21 cellular contexts compared by ENCODE assay signal in the genomic region with DNA sequence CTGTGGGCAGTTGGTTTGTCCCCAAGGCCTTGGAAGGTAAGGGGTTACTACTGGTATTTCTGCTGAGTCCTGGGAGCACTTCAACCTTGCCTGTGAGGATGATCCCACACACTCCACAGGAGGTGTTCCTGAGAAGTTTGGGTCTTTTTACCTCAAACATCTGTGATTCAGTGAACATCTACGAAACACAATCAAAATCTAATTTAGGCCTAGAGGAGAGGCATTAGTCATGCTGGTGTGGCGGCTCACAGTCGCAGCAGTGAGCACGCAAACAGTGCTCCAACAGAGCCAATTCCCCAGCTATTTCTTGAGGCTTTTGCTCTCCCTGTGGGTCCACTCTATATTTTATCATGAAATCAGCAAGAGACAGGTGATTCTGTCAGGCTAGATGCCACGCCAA.
DNase-seq lines count a peak whose midpoint lies in the region; ATAC-seq, FAIRE-seq and TF ChIP-seq lines count a peak whose summit lies in the region.
"Had no signal": no experiment of that assay in that cellular context is flagged by ENCODE, and none has a peak within 500 bp of the region (broad histone marks: within the 10 kb centered on the region; RNA-seq: fewer than 3 reads in every experiment).

No MANE protein-coding gene starts in this region.

- H3K4me1 Mint-ChIP-seq in astrocyte (ENCODE audit: low read depth, unreplicated experiment) (peaks cover 28% of the 10 kb centered on the region), T-helper 17 cell (peaks cover 11% of the 10 kb centered on the region)
- H3K4me1 Mint-ChIP-seq: activated naive CD8-positive, alpha-beta T cell treated with anti-CD3 and anti-CD28 coated beads, Interleukin-2, amount 10 ng/mL, durations not matched to agents 7 days and 5 days had no signal

- H3K4me1 ChIP-seq in HUES48 (ENCODE audit: control insufficient read depth, insufficient read depth, low read length) (no peaks in the 10 kb centered on the region), astrocyte (ENCODE audit: insufficient read depth, low read length) (peaks cover 33% of the 10 kb centered on the region)
- H3K4me1 ChIP-seq: colonic mucosa had no signal

- H3K9me3 ChIP-seq in HUES48 (ENCODE audit: control insufficient read depth, insufficient read depth, low read length) (no peaks in the 10 kb centered on the region), astrocyte (ENCODE audit: insufficient read depth, low read depth, low read length) (no peaks in the 10 kb centered on the region), T-helper 17 cell (ENCODE audit: control insufficient read depth, low read length, poor library complexity, severe bottlenecking) (no peaks in the 10 kb centered on the region)
- H3K9me3 ChIP-seq: colonic mucosa, neutrophil had no signal

- no peak for TF ChIP-seq CTCF in astrocyte (IDR thresholded peaks at IDR 0.05; ENCODE audit: insufficient read depth, low read depth, low read length)

- H3K27me3 ChIP-seq in HUES48 (ENCODE audit: control insufficient read depth, insufficient read depth, low read length) (no peaks in the 10 kb centered on the region), astrocyte (ENCODE audit: insufficient read depth, low read length) (no peaks in the 10 kb centered on the region), layer of hippocampus (ENCODE audit: control insufficient read depth, insufficient read depth, low read length) (no peaks in the 10 kb centered on the region)
- H3K27me3 ChIP-seq: colonic mucosa had no signal

- no peak overlapping the region for H3K4me3 Mint-ChIP-seq in astrocyte (ENCODE audit: unreplicated experiment)
- no peak overlapping the region for H3K4me3 Mint-ChIP-seq in T-helper 17 cell
- H3K4me3 Mint-ChIP-seq: activated naive CD8-positive, alpha-beta T cell treated with anti-CD3 and anti-CD28 coated beads, Interleukin-2, amount 10 ng/mL, durations not matched to agents 7 days and 5 days; activated T-cell treated with anti-CD3 and anti-CD28 coated beads, Interleukin-2, amount 50 U/mL, for 4 hours had no signal

- H3K36me3 ChIP-seq in HUES48 (ENCODE audit: control insufficient read depth, insufficient read depth, low read length): no peaks in the 10 kb centered on the region
- H3K36me3 ChIP-seq in astrocyte (ENCODE audit: insufficient read depth, low read length): no peaks in the 10 kb centered on the region
- H3K36me3 ChIP-seq: colonic mucosa, neutrophil had no signal

- H2AFZ ChIP-seq in astrocyte (ENCODE audit: low read depth, low read length): peak overlapping the region; percentile 23

- peak overlapping the region; percentile 12 for H3K27ac Mint-ChIP-seq in astrocyte (ENCODE audit: unreplicated experiment)
- no peak overlapping the region for H3K27ac Mint-ChIP-seq in T-helper 17 cell
- H3K27ac Mint-ChIP-seq: activated naive CD8-positive, alpha-beta T cell treated with anti-CD3 and anti-CD28 coated beads, Interleukin-2, amount 10 ng/mL, durations not matched to agents 7 days and 5 days had no signal

- FAIRE-seq in astrocyte (lab: Jason Lieb, UNC): peak; percentile 99
- FAIRE-seq: kidney had no signal

- H3K27me3 Mint-ChIP-seq in astrocyte (ENCODE audit: low read depth, unreplicated experiment) (peaks cover 2% of the 10 kb centered on the region), T-helper 17 cell (peaks cover 23% of the 10 kb centered on the region)

- DNase-seq in AG08395 (ENCODE audit: low spot score) (peak; percentile 54), astrocyte (ENCODE audit: low read depth) (peak; percentile 92), globus pallidus (ENCODE audit: low spot score) (no peak), T-helper 17 cell (no peak)
- DNase-seq: activated CD4-positive, alpha-beta T cell treated with anti-CD3 and anti-CD28 coated beads, Interleukin-2, amount 50 U/mL, for 4 hours; activated naive CD8-positive, alpha-beta T cell treated with anti-CD3 and anti-CD28 coated beads, Interleukin-2, amount 10 ng/mL, durations not matched to agents 7 days and 5 days; activated T-cell treated with anti-CD3 and anti-CD28 coated beads, Interleukin-2, amount 50 U/mL, for 4 hours; AML-193; colonic mucosa; erythroblast; GDM1; kidney; NCI-H1048; NCI-H526; stimulated activated CD4-positive, alpha-beta T cell treated with anti-CD3 and anti-CD28 coated beads, Interleukin-2, amount 100 ng/mL, for 24 hours had no signal

- no peaks in the 10 kb centered on the region for H3K79me2 ChIP-seq in astrocyte (ENCODE audit: insufficient read depth, low read length)

- ATAC-seq in GM21367 (IDR thresholded peaks at IDR 0.05; ENCODE audit: unreplicated experiment) (no peak), T-helper 17 cell (no peak), HG02759 (IDR thresholded peaks at IDR 0.05; ENCODE audit: unreplicated experiment) (no peak)
- ATAC-seq: activated T-cell treated with anti-CD3 and anti-CD28 coated beads, Interleukin-2, amount 50 U/mL, for 4 hours; sciatic nerve had no signal

- H3K36me3 Mint-ChIP-seq in astrocyte (ENCODE audit: low read depth, unreplicated experiment): peaks cover 3% of the 10 kb centered on the region
- H3K36me3 Mint-ChIP-seq in T-helper 17 cell (ENCODE audit: low read depth): peaks cover 5% of the 10 kb centered on the region
- H3K36me3 Mint-ChIP-seq: activated naive CD8-positive, alpha-beta T cell treated with anti-CD3 and anti-CD28 coated beads, Interleukin-2, amount 10 ng/mL, durations not matched to agents 7 days and 5 days had no signal

- H3K9ac ChIP-seq in HUES48 (ENCODE audit: low read depth, low read length) (no peak overlapping the region), astrocyte (ENCODE audit: low read length) (peak overlapping the region; percentile 81)

- H3K4me2 ChIP-seq in astrocyte (ENCODE audit: low read length): peak overlapping the region; percentile 72

- H3K27ac ChIP-seq in HUES48 (ENCODE audit: low read depth, low read length) (peak overlapping the region; percentile 66), astrocyte (ENCODE audit: low read depth, low read length) (peak overlapping the region; percentile 91), layer of hippocampus (ENCODE audit: low read depth, low read length) (peak overlapping the region; percentile 24)
- H3K27ac ChIP-seq: colonic mucosa, neutrophil had no signal

- H3K4me3 ChIP-seq in HUES48 (ENCODE audit: low read depth, low read length) (no peak overlapping the region), astrocyte (ENCODE audit: insufficient read depth, low read depth, low read length) (no peak overlapping the region)
- H3K4me3 ChIP-seq: colonic mucosa had no signal

- peaks cover 6% of the 10 kb centered on the region for H3K9me3 Mint-ChIP-seq in astrocyte (ENCODE audit: unreplicated experiment)
- H3K9me3 Mint-ChIP-seq: activated naive CD8-positive, alpha-beta T cell treated with anti-CD3 and anti-CD28 coated beads, Interleukin-2, amount 10 ng/mL, durations not matched to agents 7 days and 5 days; activated T-cell treated with anti-CD3 and anti-CD28 coated beads, Interleukin-2, amount 50 U/mL, for 4 hours had no signal

- H4K20me1 ChIP-seq in astrocyte (ENCODE audit: insufficient read depth, low read length): no peaks in the 10 kb centered on the region

Comparison
In these comparisons a context has a peak if more than half of its experiments do, and no peak if none do; other contexts are left out.
1. DNase-seq: peak in AG08395 (single experiment) and astrocyte (single experiment); none in globus pallidus (single experiment) and T-helper 17 cell (0 of 3).
2. H3K27ac ChIP-seq: peak in every context shown above with its lines; median percentile 91 in astrocyte; 66 in HUES48; 24 in layer of hippocampus.